Comparison of ENCODE assay signal across 18 cellular contexts in genomic region chrX:17986977-17987376, GRCh38.
"Had no signal": no experiment of that assay in that cellular context is flagged by ENCODE, and none has a peak within 500 bp of the region (broad histone marks: within the 10 kb centered on the region; RNA-seq: fewer than 3 reads in every experiment).

No MANE protein-coding gene starts in this region.

- H3K4me2 ChIP-seq: SK-N-SH had no signal

- H3K9me2 ChIP-seq: SK-N-SH had no signal

- DNase-seq: IMR-90, Kasumi-1, KG1, NCI-H1048, NCI-H1105, NCI-H1417, NCI-H1436 treated with DMSO at 0.1 percent for 48 hours, NCI-H1694, NCI-H187 treated with DMSO at 0.1 percent for 48 hours, NCI-H2029 treated with DMSO at 0.1 percent for 48 hours, NCI-H2171 treated with DMSO at 0.1 percent for 48 hours, NCI-H345, NCI-H526 treated with DMSO at 0.1 percent for 48 hours, NCI-H748 treated with DMSO at 0.1 percent for 48 hours, RPMI8226, SHP77, SK-N-SH, SW 1271 had no signal

- H3K9me3 ChIP-seq: SK-N-SH had no signal

- H3K9ac ChIP-seq: SK-N-SH had no signal
